In genomic region chr11:18727499-18728236, GRCh38 we compare ENCODE assay signal across 8 cellular contexts. TPM values are rescaled to one million over a fixed set of nuclear protein-coding genes. Genes with fewer than 3 reads are reported as not detected.
DNase-seq lines count a peak whose midpoint lies in the region; ATAC-seq, FAIRE-seq and TF ChIP-seq lines count a peak whose summit lies in the region.

No MANE protein-coding gene starts in this region.

- SMC1A ChIA-PET in GM12878 (lab: Charles Lee; ENCODE audit: uncharacterized antibody, unreplicated experiment), result interaction anchor here (0.6 to 2.2 kb wide), 9 partner anchors 12 to 234 kb away, joined by 3 to 9 read pairs (median 4); no protein-coding TSS in a partner anchor

- TF ChIP-seq POLR2A in GM12878 (IDR thresholded peaks at IDR 0.05; ENCODE audit: low read depth, low read length), result no peak

- RAD21 ChIA-PET in GM12878 (lab: Charles Lee; ENCODE audit: unreplicated experiment), result interaction anchor here (0.7 to 2.3 kb wide), 4 partner anchors 37 to 187 kb away, joined by 3 to 9 read pairs (median 6); no protein-coding TSS in a partner anchor

- H3K36me3 ChIP-seq in GM12878 (ENCODE audit: control insufficient read depth in 2 of 2, insufficient read depth in 2 of 2, low read length in 1 of 2), result no peaks in the 10 kb centered on the region

- peak; percentile 95 for FAIRE-seq in GM12878 (lab: Jason Lieb, UNC)

- TF ChIP-seq EP300 in GM12878 (IDR thresholded peaks at IDR 0.05; ENCODE audit: borderline replicate concordance in 1 of 2, control insufficient read depth in 1 of 2, low read depth in 2 of 2, low read length in 2 of 2), result no peak

- no peak overlapping the region for H3K27ac Mint-ChIP-seq in HFFc6

- H3K9ac ChIP-seq in GM12878 (ENCODE audit: control insufficient read depth, insufficient read depth, low read length), result no peak overlapping the region

- H3K27me3 ChIP-seq in GM12878 (replicated peaks in 1 of 2; ENCODE audit: control insufficient read depth in 2 of 2, insufficient read depth in 2 of 2, low read length in 1 of 2), result no peaks in the 10 kb centered on the region; a peak in 1 of 4 replicates

- TF ChIP-seq CTCF in HFFc6 (IDR thresholded peaks at IDR 0.05) (peak; percentile 84), GM12878 (IDR thresholded peaks at IDR 0.05 in 2 of 3, conservative IDR thresholded peaks at IDR 0.05 in 1 of 3; ENCODE audit: control insufficient read depth in 2 of 3, extremely low read depth in 1 of 3, insufficient read depth in 1 of 3, low read depth in 3 of 3, low read length in 3 of 3) (peak; percentile 73 to 94 (median 90))

- no peaks in the 10 kb centered on the region for H3K9me3 ChIP-seq in GM12878 (replicated peaks; ENCODE audit: control insufficient read depth, insufficient read depth, low read length)

- peak; percentile 41 for TF ChIP-seq RAD21 in GM12878 (IDR thresholded peaks at IDR 0.05; ENCODE audit: insufficient read depth, low read depth, low read length)

- H3K4me1 ChIP-seq in GM12878 (ENCODE audit: control insufficient read depth, insufficient read depth, low read length), result peaks cover 8% of the 10 kb centered on the region

- H3K9me3 Mint-ChIP-seq in HFFc6, result no peaks in the 10 kb centered on the region

- peak overlapping the region; percentile 5; the same call in 1 of the 2 replicates for H2AFZ ChIP-seq in GM12878 (ENCODE audit: control insufficient read depth, low read depth, low read length)

- H3K4me3 ChIP-seq in GM12878, result no peak overlapping the region

- H4K20me1 ChIP-seq in GM12878 (ENCODE audit: control insufficient read depth, insufficient read depth), result no peaks in the 10 kb centered on the region

- BruUV-seq in GM12878 (replicated peaks; lab: Mats Ljungman, UMichigan), result no TSS peak

- CTCF ChIA-PET in GM12878 (lab: Yijun Ruan, JAX), result interaction anchor here (0.7 to 19.6 kb wide), 27 partner anchors 9 to 540 kb away, joined by 3 to 494 read pairs (median 5); no protein-coding TSS in a partner anchor

- H3K79me2 ChIP-seq in GM12878 (ENCODE audit: control insufficient read depth, insufficient read depth, low read length), result no peaks in the 10 kb centered on the region

- no peaks in the 10 kb centered on the region for H3K36me3 Mint-ChIP-seq in HFFc6 (ENCODE audit: low read depth)

- H3K4me2 ChIP-seq in GM12878 (ENCODE audit: control insufficient read depth, insufficient read depth), result peak overlapping the region; percentile 7; the same call in 1 of the 2 replicates

- H3K27ac ChIP-seq in GM12878 (ENCODE audit: control insufficient read depth, insufficient read depth), result no peak overlapping the region

- whole genome bisulfite sequencing in GM12878 (ENCODE audit: insufficient coverage, insufficient replicate concordance, low lambda C conversion rate, missing lambda C conversion rate), result 28% methylated on average over 9 of the region's 10 CpGs

- in situ Hi-C loops in GM12878 (cut with MboI), result no loop called here

- peaks cover 7% of the 10 kb centered on the region for H3K27me3 Mint-ChIP-seq in HFFc6 (ENCODE audit: insufficient read depth)

- POLR2A ChIA-PET in GM12878 (lab: Charles Lee), result interaction anchor here (0.5 to 1.5 kb wide), 2 partner anchors 41 to 93 kb away, joined by 3 to 4 read pairs; no protein-coding TSS in a partner anchor

- H3K4me3 Mint-ChIP-seq in HFFc6, result no peak overlapping the region

- DNase-seq in DMS79 treated with DMSO at 0.1 percent for 48 hours (lab: John Stamatoyannopoulos, UW), result peak; percentile 4
- DNase-seq in DMS79 (lab: John Stamatoyannopoulos, UW), result no peak
- no peak for DNase-seq in HFFc6
- DNase-seq in SKM-1 treated with dmso at 0.1 percent for 144 hours (lab: John Stamatoyannopoulos, UW; ENCODE audit: unreplicated experiment), result peak; percentile 6
- DNase-seq in GM12878 (ENCODE audit: low read depth, low spot score), result no peak
- DNase-seq in islet precursor cell, result peak; percentile 83
- peak; percentile 33 for DNase-seq in stimulated activated CD8-positive, alpha-beta memory T cell treated with anti-CD3 and anti-CD28 coated beads, Interleukin-12 subunit alpha, Interleukin-12 subunit beta, amount 100 ng/mL, for 1 hour (ENCODE audit: low read depth)

- peak; percentile 75 for ATAC-seq in GM12878
- ATAC-seq in GM19467 (IDR thresholded peaks at IDR 0.05; ENCODE audit: unreplicated experiment), result no peak

- intact Hi-C loops in GM12878 (cut with micrococcal nuclease; ENCODE audit: unreplicated experiment), result loop anchor here (1.0 to 10.0 kb wide), 2 partner anchors 187 to 483 kb away; partner anchors contain the start of gene SAA2

- no peaks in the 10 kb centered on the region for H3K4me1 Mint-ChIP-seq in HFFc6 (ENCODE audit: low read depth)

TF ChIP-seq in GM12878, 131 proteins besides CTCF, POLR2A, EP300 and RAD21:
- TF ChIP-seq IRF3 (IDR thresholded peaks at IDR 0.05), result no peak
- TF ChIP-seq IRF4 (IDR thresholded peaks at IDR 0.05; ENCODE audit: low read depth, low read length), result 0 out of 2 replicates have a peak, but pooled peaks have one; percentile 57
- TF ChIP-seq YY1 (IDR thresholded peaks at IDR 0.05; ENCODE audit: low read depth, low read length), result 0 out of 2 replicates have a peak, but pooled peaks have one; percentile 23
- no peak for TF ChIP-seq CREM (IDR thresholded peaks at IDR 0.05; ENCODE audit: low read depth)
- peak; percentile 21; the same call in 1 of the 2 replicates for TF ChIP-seq SMC3 (IDR thresholded peaks at IDR 0.05; ENCODE audit: borderline replicate concordance, low read length)
- no peak for TF ChIP-seq ZNF217 (IDR thresholded peaks at IDR 0.05)

RNA-seq across cellular contexts. Expression of gene IGSF22, which starts 1.7 kb away (rescaled TPM):
- not detected for total RNA-seq in HFFc6 (2021; fragmentation: NEBNext Ultra II Directional; extraction: Animal tissue kit (Norgen Biotek cat#: 25700))
- not detected in 2 replicates for total RNA-seq in GM12878 (2013; cell fraction: nucleolus; rRNA removed)
- total RNA-seq in GM12878 (2014; rRNA removed) (not detected in 2 replicates), GM12878 (2014; rRNA removed; fragmentation: Illumina TruSeq; extraction: Trizol) (not detected in 2 replicates), GM12878 (2021) (not detected in 2 replicates)
- polyA plus RNA-seq in GM12878 (2011; ENCODE audit: low read depth), result not detected
- polyA plus RNA-seq in GM12878 (2011; rRNA removed) (not detected in 2 replicates), GM12878 (2014; fragmentation: Illumina TruSeq; extraction: Trizol) (not detected in 2 replicates), GM12878 (2014; fragmentation: Nextera tagmentation; extraction: Ambion mirVana) (under 1 TPM; 0.02 to 0.18 TPM), GM12878 (2014; rRNA removed) (not detected in 2 replicates), GM12878 (2016; fragmentation: Nextera tagmentation; extraction: Ambion mirVana) (not detected)
- 0.01 TPM in 1 of 2 replicates, not detected in the other for polyA plus RNA-seq in GM12878 (2011; cell fraction: cytosol; rRNA removed)
- polyA plus RNA-seq in GM12878 (2011; cell fraction: nucleus; rRNA removed), result not detected in 2 replicates
- polyA plus RNA-seq in GM12878 (2012), result 0.14 and 0.36 TPM in 2 replicates
- not detected in 2 replicates for polyA minus RNA-seq in GM12878 (2011; rRNA and poly(A)+ RNA removed)
- not detected in 2 replicates for polyA minus RNA-seq in GM12878 (2011; cell fraction: cytosol; rRNA and poly(A)+ RNA removed)
- polyA minus RNA-seq in GM12878 (2011; cell fraction: nucleus; rRNA and poly(A)+ RNA removed), result not detected in 2 replicates

RNA-seq across cellular contexts. Expression of gene TMEM86A, which starts 29.1 kb away (rescaled TPM):
- under 1 TPM; 0.23 to 0.61 (median 0.41) TPM for total RNA-seq in HFFc6 (2021; fragmentation: NEBNext Ultra II Directional; extraction: Animal tissue kit (Norgen Biotek cat#: 25700))
- total RNA-seq in GM12878 (2013; cell fraction: nucleolus; rRNA removed), result 0.13 TPM in 1 of 2 replicates, not detected in the other
- total RNA-seq in GM12878 (2014; rRNA removed), result 0.06 TPM in 1 of 2 replicates, not detected in the other
- not detected in 2 replicates for total RNA-seq in GM12878 (2014; rRNA removed; fragmentation: Illumina TruSeq; extraction: Trizol)
- not detected in 2 replicates for total RNA-seq in GM12878 (2021)
- 0.10 TPM for polyA plus RNA-seq in GM12878 (2011; ENCODE audit: low read depth)
- polyA plus RNA-seq in GM12878 (2011; rRNA removed), result not detected in 2 replicates
- 0.07 TPM in 1 of 2 replicates, not detected in the other for polyA plus RNA-seq in GM12878 (2011; cell fraction: cytosol; rRNA removed)
- polyA plus RNA-seq in GM12878 (2011; cell fraction: nucleus; rRNA removed), result 0.10 TPM in 1 of 2 replicates, not detected in the other
- polyA plus RNA-seq in GM12878 (2012), result 0.08 TPM in 2 replicates
- 0.11 TPM in 1 of 2 replicates, not detected in the other for polyA plus RNA-seq in GM12878 (2014; fragmentation: Illumina TruSeq; extraction: Trizol)
- not detected for polyA plus RNA-seq in GM12878 (2014; fragmentation: Nextera tagmentation; extraction: Ambion mirVana)
- 0.01 and 0.03 TPM in 2 replicates for polyA plus RNA-seq in GM12878 (2014; rRNA removed)
- polyA plus RNA-seq in GM12878 (2016; fragmentation: Nextera tagmentation; extraction: Ambion mirVana), result under 1 TPM in 1 of 2 experiments, not detected in 1; 0.11 TPM
- polyA minus RNA-seq in GM12878 (2011; rRNA and poly(A)+ RNA removed), result not detected in 2 replicates
- polyA minus RNA-seq in GM12878 (2011; cell fraction: cytosol; rRNA and poly(A)+ RNA removed), result not detected in 2 replicates
- not detected in 2 replicates for polyA minus RNA-seq in GM12878 (2011; cell fraction: nucleus; rRNA and poly(A)+ RNA removed)

Comparison
In these comparisons a context has a peak if more than half of its experiments do, and no peak if none do; other contexts are left out.
1. DNase-seq: peak in DMS79 treated with DMSO at 0.1 percent for 48 hours (single experiment), SKM-1 treated with dmso at 0.1 percent for 144 hours (single experiment), islet precursor cell (single experiment) and stimulated activated CD8-positive, alpha-beta memory T cell treated with anti-CD3 and anti-CD28 coated beads, Interleukin-12 subunit alpha, Interleukin-12 subunit beta, amount 100 ng/mL, for 1 hour (single experiment); none in DMS79 (single experiment), HFFc6 (single experiment) and GM12878 (single experiment).